ENCODE assay signal across 20 cellular contexts in the genomic region with DNA sequence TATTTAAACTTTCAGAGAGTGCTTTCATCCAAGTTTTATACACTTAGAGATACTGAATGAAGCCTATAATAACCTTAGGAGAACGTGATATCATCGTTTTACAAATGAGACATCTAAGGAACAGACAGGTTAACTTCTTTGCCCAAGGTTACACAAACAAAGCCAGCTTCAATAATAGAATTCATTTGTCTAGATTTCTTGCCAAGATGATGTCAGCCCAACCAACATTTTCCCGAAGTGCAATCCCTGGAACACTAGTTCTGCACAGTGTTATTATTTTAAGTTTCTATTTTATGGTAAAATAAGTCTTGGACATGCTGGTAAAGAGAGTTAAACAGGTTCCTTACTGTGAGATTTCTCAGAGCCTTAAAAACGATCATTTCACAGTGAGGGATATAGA.
"Had no signal": no experiment of that assay in that cellular context is flagged by ENCODE, and none has a peak within 500 bp of the region (broad histone marks: within the 10 kb centered on the region; RNA-seq: fewer than 3 reads in every experiment).

No MANE protein-coding gene starts in this region.

- H3K4me3 ChIP-seq: heart right ventricle, left ventricle myocardium inferior, testis had no signal

- ATAC-seq: activated naive CD8-positive, alpha-beta T cell treated with anti-CD3 and anti-CD28 coated beads, Interleukin-2, amount 50 U/mL, for 24 hours; heart right ventricle had no signal

- H3K36me3 ChIP-seq: heart right ventricle, left ventricle myocardium inferior had no signal

- H3K4me3 Mint-ChIP-seq: activated naive CD8-positive, alpha-beta T cell treated with anti-CD3 and anti-CD28 coated beads, Interleukin-2, amount 50 U/mL, for 24 hours; activated T-helper 1 cell treated with anti-CD3 and anti-CD28 coated beads, Interleukin-12 subunit alpha, Interleukin-12 subunit beta, Interleukin-2, Interleukin-4 antibody, amounts not matched to agents 30 ng/mL and 10 ng/mL and 1 ng/mL, durations not matched to agents 14 hours and 24 hours and 36 hours; dendritic cell treated with granulocyte-macrophage colony-stimulating factor and Interleukin-4, amounts not matched to agents 40 ng/mL and 50 ng/mL, for 4 days; nephron; stimulated activated naive CD8-positive, alpha-beta T cell treated with anti-CD3 and anti-CD28 coated beads, Interleukin-15, Interleukin-2, amounts not matched to agents 100 ng/mL and 50 ng/mL, for 24 hours had no signal

- H3K9me3 Mint-ChIP-seq: activated T-helper 1 cell treated with anti-CD3 and anti-CD28 coated beads, Interleukin-12 subunit alpha, Interleukin-12 subunit beta, Interleukin-2, Interleukin-4 antibody, amounts not matched to agents 30 ng/mL and 10 ng/mL and 1 ng/mL, durations not matched to agents 14 hours and 24 hours and 36 hours; dendritic cell treated with granulocyte-macrophage colony-stimulating factor and Interleukin-4, amounts not matched to agents 40 ng/mL and 50 ng/mL, for 4 days; nephron had no signal

- H3K27me3 Mint-ChIP-seq: activated naive CD8-positive, alpha-beta T cell treated with anti-CD3 and anti-CD28 coated beads, Interleukin-2, amount 50 U/mL, for 24 hours; dendritic cell treated with granulocyte-macrophage colony-stimulating factor and Interleukin-4, amounts not matched to agents 40 ng/mL and 50 ng/mL, for 4 days; stimulated activated naive CD8-positive, alpha-beta T cell treated with anti-CD3 and anti-CD28 coated beads, Interleukin-15, Interleukin-2, amounts not matched to agents 100 ng/mL and 50 ng/mL, for 24 hours had no signal

- H3K9me3 ChIP-seq: heart right ventricle, left ventricle myocardium inferior, testis had no signal

- H3K27me3 ChIP-seq: heart right ventricle, testis had no signal

- H3K4me1 ChIP-seq: heart right ventricle had no signal

- H3K27ac ChIP-seq: heart right ventricle, left ventricle myocardium inferior, testis, VCaP had no signal

- DNase-seq: activated CD4-positive, alpha-beta T cell treated with anti-CD3 and anti-CD28 coated beads for 4 hours; activated naive CD4-positive, alpha-beta T cell; activated naive CD8-positive, alpha-beta T cell treated with anti-CD3 and anti-CD28 coated beads, Interleukin-2, amount 50 U/mL, for 24 hours; central memory CD4-positive, alpha-beta T cell; erythroblast; foreskin melanocyte; heart right ventricle; islet precursor cell; left ventricle myocardium inferior; mesenchymal stem cell; occipital lobe; stimulated activated CD4-positive, alpha-beta T cell treated with anti-CD3 and anti-CD28 coated beads, Interleukin-15, amount 100 ng/mL, for 24 hours; stimulated activated CD4-positive, alpha-beta T cell treated with anti-CD3 and anti-CD28 coated beads, Interleukin-4, amount 100 ng/mL, for 24 hours; T1000; testis had no signal

- H3K27ac Mint-ChIP-seq: activated naive CD8-positive, alpha-beta T cell treated with anti-CD3 and anti-CD28 coated beads, Interleukin-2, amount 50 U/mL, for 24 hours; activated T-helper 1 cell treated with anti-CD3 and anti-CD28 coated beads, Interleukin-12 subunit alpha, Interleukin-12 subunit beta, Interleukin-2, Interleukin-4 antibody, amounts not matched to agents 30 ng/mL and 10 ng/mL and 1 ng/mL, durations not matched to agents 14 hours and 24 hours and 36 hours; dendritic cell treated with granulocyte-macrophage colony-stimulating factor and Interleukin-4, amounts not matched to agents 40 ng/mL and 50 ng/mL, for 4 days; stimulated activated naive CD8-positive, alpha-beta T cell treated with anti-CD3 and anti-CD28 coated beads, Interleukin-15, Interleukin-2, amounts not matched to agents 100 ng/mL and 50 ng/mL, for 24 hours had no signal

- H3K4me1 Mint-ChIP-seq: activated naive CD8-positive, alpha-beta T cell treated with anti-CD3 and anti-CD28 coated beads, Interleukin-2, amount 50 U/mL, for 24 hours had no signal
